In the genomic region with DNA sequence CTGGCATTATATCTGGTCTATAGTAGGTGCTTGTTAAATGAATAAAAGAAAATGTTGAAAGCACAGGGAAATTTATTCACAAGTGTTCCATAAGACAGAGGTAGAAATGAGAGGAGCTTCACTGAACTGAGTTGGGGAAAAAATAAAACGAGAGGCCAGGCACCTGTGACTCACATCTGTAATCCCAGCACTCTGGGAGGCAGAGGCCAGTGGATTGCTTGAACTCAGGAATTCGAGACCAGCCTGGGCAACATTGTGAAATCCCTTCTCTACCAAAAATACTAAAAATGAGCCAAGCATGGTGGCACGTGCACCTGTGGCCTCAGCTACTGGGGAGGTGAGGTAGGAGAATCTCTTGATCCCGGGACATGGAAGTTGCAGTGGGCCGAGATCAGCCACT, we compare ENCODE assay signal across 15 cellular contexts. TPM values are rescaled to one million over a fixed set of nuclear protein-coding genes. Genes with fewer than 3 reads are reported as not detected.
DNase-seq lines count a peak whose midpoint lies in the region; ATAC-seq, FAIRE-seq and TF ChIP-seq lines count a peak whose summit lies in the region.
"Had no signal": no experiment of that assay in that cellular context is flagged by ENCODE, and none has a peak within 500 bp of the region (broad histone marks: within the 10 kb centered on the region; RNA-seq: fewer than 3 reads in every experiment).

No MANE protein-coding gene starts in this region.

- DNase-seq in H54 (ENCODE audit: insufficient read length, low spot score) (no peak), LHCN-M2 (ENCODE audit: low read depth) (peak; percentile 3), amniotic epithelial cell (ENCODE audit: low read depth) (peak; percentile 51), right atrium auricular region (ENCODE audit: low spot score) (no peak), NCI-H2029 (lab: John Stamatoyannopoulos, UW) (no peak), iPS-NIHi7 (ENCODE audit: extremely low spot score) (no peak)
- DNase-seq: ACHN; CD4-positive, CD25-positive, alpha-beta regulatory T cell; DMS53; GF-D8; H9 had no signal

- no peaks in the 10 kb centered on the region for H3K79me2 ChIP-seq in parathyroid adenoma

- no peak overlapping the region for H3K4me3 ChIP-seq in parathyroid adenoma (ENCODE audit: low read depth, low read length)
- no peak overlapping the region for H3K4me3 ChIP-seq in right atrium auricular region
- H3K4me3 ChIP-seq: BLaER1 treated with 17β-estradiol and CSF1 and Interleukin-3, amounts not matched to agents 10 nM and 100 nM; GM23338 had no signal

- peak overlapping the region; percentile 11 for H2AFZ ChIP-seq in parathyroid adenoma
- H2AFZ ChIP-seq: GM23338 had no signal

- H3K9me3 ChIP-seq in parathyroid adenoma (ENCODE audit: control insufficient read depth, low read length), result no peaks in the 10 kb centered on the region
- no peaks in the 10 kb centered on the region for H3K9me3 ChIP-seq in right atrium auricular region
- H3K9me3 ChIP-seq: BLaER1 treated with 17β-estradiol and CSF1 and Interleukin-3, amounts not matched to agents 10 nM and 100 nM had no signal

- peak; percentile 60 for FAIRE-seq in H54 (lab: Jason Lieb, UNC)

- H3K27ac ChIP-seq in parathyroid adenoma (no peak overlapping the region), right atrium auricular region (no peak overlapping the region)
- H3K27ac ChIP-seq: BLaER1 treated with 17β-estradiol and CSF1 and Interleukin-3, amounts not matched to agents 10 nM and 100 nM had no signal

- no peak for TF ChIP-seq CTCF in parathyroid adenoma (IDR thresholded peaks at IDR 0.05)
- no peak for TF ChIP-seq CTCF in right atrium auricular region (IDR thresholded peaks at IDR 0.05)

- H3K36me3 ChIP-seq in parathyroid adenoma (ENCODE audit: control insufficient read depth, insufficient read depth, low read length) (no peaks in the 10 kb centered on the region), right atrium auricular region (no peaks in the 10 kb centered on the region)
- H3K36me3 ChIP-seq: BLaER1 treated with 17β-estradiol and CSF1 and Interleukin-3, amounts not matched to agents 10 nM and 100 nM had no signal

- H3K4me2 ChIP-seq in parathyroid adenoma (ENCODE audit: low read length), result no peak overlapping the region
- H3K4me2 ChIP-seq: BLaER1 treated with 17β-estradiol and CSF1 and Interleukin-3, amounts not matched to agents 10 nM and 100 nM; GM23338 had no signal

- no peak for TF ChIP-seq POLR2A in H54 (IDR thresholded peaks at IDR 0.05; ENCODE audit: low read depth, low read length)

- no peaks in the 10 kb centered on the region for H3K4me1 ChIP-seq in parathyroid adenoma
- no peaks in the 10 kb centered on the region for H3K4me1 ChIP-seq in right atrium auricular region
- H3K4me1 ChIP-seq: BLaER1 treated with 17β-estradiol and CSF1 and Interleukin-3, amounts not matched to agents 10 nM and 100 nM had no signal

- H3K9ac ChIP-seq in parathyroid adenoma, result no peak overlapping the region
- H3K9ac ChIP-seq: BLaER1 treated with 17β-estradiol and CSF1 and Interleukin-3, amounts not matched to agents 10 nM and 100 nM had no signal

- no peak for ATAC-seq in HG02642 (IDR thresholded peaks at IDR 0.05; ENCODE audit: poor library complexity, unreplicated experiment)
- ATAC-seq: GM23338 had no signal

- H3K27me3 ChIP-seq in parathyroid adenoma (ENCODE audit: control insufficient read depth, insufficient read depth, low read length), result no peaks in the 10 kb centered on the region
- H3K27me3 ChIP-seq in right atrium auricular region, result no peaks in the 10 kb centered on the region
- H3K27me3 ChIP-seq: BLaER1 treated with 17β-estradiol and CSF1 and Interleukin-3, amounts not matched to agents 10 nM and 100 nM had no signal

RNA-seq across cellular contexts. Expression of gene IBTK, which starts 28.1 kb away (rescaled TPM):
- total RNA-seq in LHCN-M2 (2014; rRNA removed) (34.8 and 35.8 TPM in 2 replicates), right atrium auricular region (10 to 100 TPM; 24.8 TPM)
- polyA plus RNA-seq in LHCN-M2 (2012), result 7.8 TPM

Comparison
In these comparisons a context has a peak if more than half of its experiments do, and no peak if none do; other contexts are left out.
1. DNase-seq: peak in LHCN-M2 (single experiment) and amniotic epithelial cell (single experiment); none in H54 (single experiment), right atrium auricular region (single experiment), NCI-H2029 (single experiment) and iPS-NIHi7 (single experiment).